19 cellular contexts compared by ENCODE assay signal in genomic region chr1:162943627-162944026, GRCh38.
DNase-seq lines count a peak whose midpoint lies in the region; ATAC-seq, FAIRE-seq and TF ChIP-seq lines count a peak whose summit lies in the region.
"Had no signal": no experiment of that assay in that cellular context is flagged by ENCODE, and none has a peak within 500 bp of the region (broad histone marks: within the 10 kb centered on the region; RNA-seq: fewer than 3 reads in every experiment).

No MANE protein-coding gene starts in this region.

- POLR2A ChIA-PET in K562 (lab: Yijun Ruan, JAX): interaction anchor here (1.9 kb wide), 1 partner anchor 8 kb away, joined by 5 read pairs; no protein-coding TSS in a partner anchor

- H3K36me3 ChIP-seq in K562 (ENCODE audit: control insufficient read depth, insufficient read depth, low read length): no peaks in the 10 kb centered on the region
- H3K36me3 ChIP-seq: gastroesophageal sphincter, thyroid gland had no signal

- H3K9ac ChIP-seq in K562 (ENCODE audit: insufficient read depth in 1 of 2, low read depth in 2 of 2, low read length in 2 of 2): no peak overlapping the region
- H3K9ac ChIP-seq: GM23248 had no signal

- H3K79me2 ChIP-seq in K562 (ENCODE audit: control insufficient read depth, insufficient read depth, low read length): no peaks in the 10 kb centered on the region

- intact Hi-C loops in K562 (cut with micrococcal nuclease): no loop called here

- no peak for TF ChIP-seq POLR2A in H54 (IDR thresholded peaks at IDR 0.05; ENCODE audit: low read depth, low read length)
- no peak for TF ChIP-seq POLR2A in K562 (conservative IDR thresholded peaks at IDR 0.05)

- BruUV-seq in K562 (replicated peaks; lab: Mats Ljungman, UMichigan): no TSS peak

- no peaks in the 10 kb centered on the region for H3K9me1 ChIP-seq in K562 (ENCODE audit: control insufficient read depth, insufficient read depth, low read length)

- FAIRE-seq in H54 (lab: Jason Lieb, UNC) (peak; percentile 65), K562 (lab: Jason Lieb, UNC) (no peak)
- FAIRE-seq: bronchial epithelial cell, HTR-8/SVneo had no signal

- no peaks in the 10 kb centered on the region for H3K4me1 ChIP-seq in K562 (replicated peaks in 1 of 2; ENCODE audit: control insufficient read depth in 2 of 2, insufficient read depth in 2 of 2, low read length in 2 of 2)

- in situ Hi-C loops in K562 (cut with MboI): no loop called here

- CTCF ChIA-PET in K562 (lab: Yijun Ruan, JAX; ENCODE audit: low intra/inter-chr PET ratio): no interaction called here

- DNase-seq in H54 (ENCODE audit: insufficient read length, low spot score) (no peak), LHCN-M2 (ENCODE audit: low read depth) (peak; percentile 94), K562 (ENCODE audit: extremely low read depth in 1 of 4, low spot score in 3 of 4) (no peak), myocyte (ENCODE audit: low read depth) (peak; percentile 87), NOMO-1 treated with dmso at 0.1 percent for 144 hours (lab: John Stamatoyannopoulos, UW; ENCODE audit: unreplicated experiment) (no peak), cortex of kidney (lab: John Stamatoyannopoulos, UW) (no peak)
- no peak for DNase-seq in stimulated activated CD4-positive, alpha-beta T cell treated with anti-CD3 and anti-CD28 coated beads, Interleukin-2, amount 100 ng/mL, for 48 hours
- no peak for DNase-seq in NK-92 treated with Interleukin-12 subunit alpha and Interleukin-12 subunit beta, amount 100 ng/mL, for 24 hours (lab: John Stamatoyannopoulos, UW)
- DNase-seq: effector memory CD4-positive, alpha-beta T cell; NCI-H2081 treated with DMSO at 0.1 percent for 48 hours; thyroid gland had no signal

- TF ChIP-seq EP300 in K562 (IDR thresholded peaks at IDR 0.05; ENCODE audit: low read length): no peak

- ATAC-seq in K562: no peak
- ATAC-seq: activated CD4-positive, CD25-positive, alpha-beta regulatory T cell treated with anti-CD3 and anti-CD28 coated beads, Interleukin-2, amount 50 U/mL, for 24 hours; gastroesophageal sphincter; natural killer cell treated with Interleukin-12 subunit alpha and Interleukin-12 subunit beta and Interleukin-15 and Interleukin-18, amount 100 ng/mL, for 72 hours; Right ventricle myocardium inferior had no signal

- no peaks in the 10 kb centered on the region for H3K27me3 ChIP-seq in K562 (ENCODE audit: control insufficient read depth in 2 of 2, insufficient read depth in 2 of 2, low read length in 2 of 2)
- H3K27me3 ChIP-seq: gastroesophageal sphincter, thyroid gland had no signal

- H2AFZ ChIP-seq in K562 (ENCODE audit: low read depth, low read length): no peak overlapping the region
- H2AFZ ChIP-seq: GM23248 had no signal

- no peak overlapping the region for H3K27ac ChIP-seq in K562 (ENCODE audit: extremely low read depth, low read depth, low read length)
- H3K27ac ChIP-seq: C4-2B, gastroesophageal sphincter, GM23248, thyroid gland had no signal

- TF ChIP-seq RAD21 in K562 (CRISPR knock-in tag; conservative IDR thresholded peaks at IDR 0.05 in 1 of 2, IDR thresholded peaks at IDR 0.05 in 1 of 2): no peak

- no peak overlapping the region for H3K4me3 ChIP-seq in K562
- H3K4me3 ChIP-seq: gastroesophageal sphincter, GM23248, thyroid gland had no signal

- no peak overlapping the region for H3K4me2 ChIP-seq in K562 (ENCODE audit: insufficient read depth, low read length)

- TF ChIP-seq CTCF in K562 (IDR thresholded peaks at IDR 0.05 in 2 of 3, conservative IDR thresholded peaks at IDR 0.05 in 1 of 3; ENCODE audit: insufficient read depth in 2 of 3, low read depth in 1 of 3, low read length in 3 of 3): no peak

- no peaks in the 10 kb centered on the region for H3K9me3 ChIP-seq in K562 (replicated peaks; ENCODE audit: control insufficient read depth, insufficient read depth, low read depth, low read length)
- H3K9me3 ChIP-seq: gastroesophageal sphincter, thyroid gland had no signal

- no peaks in the 10 kb centered on the region for H4K20me1 ChIP-seq in K562 (replicated peaks; ENCODE audit: control insufficient read depth, insufficient read depth, low read length)

TF ChIP-seq in K562, 482 proteins besides CTCF, POLR2A, EP300 and RAD21:
- TF ChIP-seq PCBP2 (IDR thresholded peaks at IDR 0.05; ENCODE audit: low read depth, low read length, poor library complexity, severe bottlenecking) (no peak), POLR3A (IDR thresholded peaks at IDR 0.05; ENCODE audit: borderline replicate concordance, extremely low read depth, insufficient read depth, insufficient read length) (peak; percentile 50), POLR2H (tag; IDR thresholded peaks at IDR 0.05; ENCODE audit: low read depth) (peak; percentile 55; the same call in 1 of the 2 replicates)
TF ChIP-seq in K562: peak in this region for 2.

Comparison
In these comparisons a context has a peak if more than half of its experiments do, and no peak if none do; other contexts are left out.
1. DNase-seq: peak in LHCN-M2 (single experiment) and myocyte (single experiment); none in H54 (single experiment), K562 (0 of 4), NOMO-1 treated with dmso at 0.1 percent for 144 hours (single experiment), stimulated activated CD4-positive, alpha-beta T cell treated with anti-CD3 and anti-CD28 coated beads, Interleukin-2, amount 100 ng/mL, for 48 hours (0 of 2), cortex of kidney (single experiment) and NK-92 treated with Interleukin-12 subunit alpha and Interleukin-12 subunit beta, amount 100 ng/mL, for 24 hours (single experiment).